ENCODE assay signal across 9 cellular contexts in genomic region chr1:12600880-12601633, GRCh38.
DNase-seq lines count a peak whose midpoint lies in the region; ATAC-seq lines count a peak whose summit lies in the region.
"Had no signal": no experiment of that assay in that cellular context is flagged by ENCODE, and none has a peak within 500 bp of the region (broad histone marks: within the 10 kb centered on the region; RNA-seq: fewer than 3 reads in every experiment).

No MANE protein-coding gene starts in this region.

- peaks cover 3% of the 10 kb centered on the region for H3K36me3 ChIP-seq in iPS-15b (ENCODE audit: control insufficient read depth, insufficient read depth, low read length)
- H3K36me3 ChIP-seq: SJSA1 had no signal

- peak overlapping the region; percentile 13 for H3K4me3 ChIP-seq in iPS-15b (ENCODE audit: low read depth, low read length)
- H3K4me3 ChIP-seq: SJSA1 had no signal

- H3K9ac ChIP-seq in iPS-15b (ENCODE audit: low read depth, low read length), result no peak overlapping the region

- H3K4me1 ChIP-seq in iPS-15b (ENCODE audit: control insufficient read depth, insufficient read depth, low read length), result peaks cover 38% of the 10 kb centered on the region

- ATAC-seq in HG02610 (IDR thresholded peaks at IDR 0.05; ENCODE audit: unreplicated experiment) (no peak), HG03175 (IDR thresholded peaks at IDR 0.05; ENCODE audit: unreplicated experiment) (no peak)

- no peaks in the 10 kb centered on the region for H3K27me3 ChIP-seq in iPS-15b (ENCODE audit: control insufficient read depth, insufficient read depth, low read length)
- H3K27me3 ChIP-seq: SJSA1 had no signal

- peak; percentile 42 for DNase-seq in GDM1 (lab: John Stamatoyannopoulos, UW)
- peak; percentile 34 for DNase-seq in NCI-H226
- DNase-seq in activated gamma-delta T cell treated with anti-CD3 and anti-CD28 coated beads, Interleukin-2, amount 50 U/mL, for 16 hours (ENCODE audit: low read depth), result peak; percentile 26
- peak; percentile 31 to 61 (median 57) for DNase-seq in stimulated activated naive CD4-positive, alpha-beta T cell (lab: John Stamatoyannopoulos, UW)
- DNase-seq in DMS114 treated with DMSO at 0.1 percent for 48 hours (lab: John Stamatoyannopoulos, UW; ENCODE audit: unreplicated experiment), result no peak

- H3K9me3 ChIP-seq in iPS-15b (ENCODE audit: control insufficient read depth, insufficient read depth, low read length), result no peaks in the 10 kb centered on the region
- H3K9me3 ChIP-seq: SJSA1 had no signal
